Comparison of ENCODE assay signal across 1 cellular context in the genomic region with DNA sequence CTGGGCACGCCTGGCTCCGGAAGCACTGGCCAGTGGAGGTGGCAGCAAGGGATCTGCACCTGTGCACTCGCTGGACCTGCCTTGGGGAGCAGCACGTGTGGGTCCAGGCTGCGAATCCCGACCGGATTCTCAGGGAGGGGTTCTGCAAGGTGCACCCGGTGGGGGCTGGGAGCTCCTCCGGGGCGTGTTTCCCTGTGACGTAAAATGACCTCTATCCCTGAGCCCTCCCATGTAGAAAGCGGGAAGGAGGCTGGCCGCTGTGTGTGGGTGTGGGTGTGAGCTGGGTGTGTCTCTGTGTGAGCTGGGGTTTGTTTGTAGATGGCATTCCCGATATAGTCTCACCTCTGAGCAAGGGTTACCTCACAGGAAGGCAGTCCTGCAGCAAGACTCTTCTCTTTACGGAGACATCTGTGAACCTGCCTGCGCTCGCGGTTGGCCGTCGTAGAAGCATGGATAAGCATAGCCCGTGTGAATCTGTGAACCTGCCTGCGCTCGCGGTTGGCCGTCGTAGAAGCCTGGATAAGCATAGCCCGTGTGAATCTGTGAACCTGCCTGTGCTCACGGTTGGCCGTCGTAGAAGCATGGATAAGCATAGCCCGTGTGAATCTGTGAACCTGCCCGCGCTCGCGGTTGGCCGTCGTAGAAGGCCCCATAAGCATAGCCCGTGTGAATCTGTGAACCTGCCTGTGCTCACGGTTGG. TPM values are rescaled to one million over a fixed set of nuclear protein-coding genes. Genes with fewer than 3 reads are reported as not detected.
"Had no signal": no experiment of that assay in that cellular context is flagged by ENCODE, and none has a peak within 500 bp of the region (broad histone marks: within the 10 kb centered on the region; RNA-seq: fewer than 3 reads in every experiment).

No MANE protein-coding gene starts in this region.

RNA-seq across cellular contexts. Expression of a gene that starts 5.5 kb away (rescaled TPM):
- total RNA-seq: ascending aorta had no signal
